1 cellular context compared by ENCODE assay signal in the genomic region with DNA sequence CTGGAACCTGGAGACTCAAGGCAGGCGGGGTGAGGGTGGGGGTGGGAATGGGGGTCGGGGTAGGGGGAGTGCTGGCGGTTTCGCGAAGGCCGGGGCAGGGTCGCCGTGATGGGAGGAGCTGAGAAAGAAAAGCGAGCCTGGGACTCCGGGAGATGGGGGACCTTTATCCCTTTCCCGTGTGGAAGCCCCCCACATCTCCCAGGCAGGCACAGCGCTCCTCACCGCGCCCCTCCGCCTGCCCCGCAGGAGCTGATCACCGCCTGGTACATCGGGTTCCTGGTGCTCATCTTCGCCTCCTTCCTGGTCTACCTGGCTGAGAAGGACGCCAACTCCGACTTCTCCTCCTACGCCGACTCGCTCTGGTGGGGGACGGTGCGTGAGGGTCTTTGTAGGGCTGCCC.
TF ChIP-seq lines count a peak whose summit lies in the region.

No MANE protein-coding gene starts in this region.

TF ChIP-seq in H1, 55 proteins besides CTCF, POLR2A, EP300 and RAD21:
- no peak for TF ChIP-seq TAF1 (IDR thresholded peaks at IDR 0.05; ENCODE audit: low read depth, low read length)
- TF ChIP-seq GABPA (IDR thresholded peaks at IDR 0.05; ENCODE audit: borderline replicate concordance, insufficient read depth, low read length), result no peak
- TF ChIP-seq FOSL1 (IDR thresholded peaks at IDR 0.05; ENCODE audit: insufficient read depth, low read depth, low read length), result no peak
- no peak for TF ChIP-seq KDM4A (IDR thresholded peaks at IDR 0.05; ENCODE audit: low read depth, low read length, severe bottlenecking)
- no peak for TF ChIP-seq EGR1 (IDR thresholded peaks at IDR 0.05; ENCODE audit: borderline replicate concordance, low read depth, low read length)
- no peak for TF ChIP-seq KDM5A (IDR thresholded peaks at IDR 0.05; ENCODE audit: low read length)
- TF ChIP-seq, protein P1, sequence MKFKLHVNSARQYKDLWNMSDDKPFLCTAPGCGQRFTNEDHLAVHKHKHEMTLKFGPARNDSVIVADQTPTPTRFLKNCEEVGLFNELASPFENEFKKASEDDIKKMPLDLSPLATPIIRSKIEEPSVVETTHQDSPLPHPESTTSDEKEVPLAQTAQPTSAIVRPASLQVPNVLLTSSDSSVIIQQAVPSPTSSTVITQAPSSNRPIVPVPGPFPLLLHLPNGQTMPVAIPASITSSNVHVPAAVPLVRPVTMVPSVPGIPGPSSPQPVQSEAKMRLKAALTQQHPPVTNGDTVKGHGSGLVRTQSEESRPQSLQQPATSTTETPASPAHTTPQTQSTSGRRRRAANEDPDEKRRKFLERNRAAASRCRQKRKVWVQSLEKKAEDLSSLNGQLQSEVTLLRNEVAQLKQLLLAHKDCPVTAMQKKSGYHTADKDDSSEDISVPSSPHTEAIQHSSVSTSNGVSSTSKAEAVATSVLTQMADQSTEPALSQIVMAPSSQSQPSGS (IDR thresholded peaks at IDR 0.05; ENCODE audit: low read length), result no peak
- TF ChIP-seq RBBP5 (IDR thresholded peaks at IDR 0.05; ENCODE audit: borderline replicate concordance, low read depth, low read length), result no peak
- TF ChIP-seq RNF2 (IDR thresholded peaks at IDR 0.05; ENCODE audit: borderline replicate concordance, low read depth, low read length, missing control alignments, poor library complexity, severe bottlenecking), result no peak
- TF ChIP-seq SP1 (IDR thresholded peaks at IDR 0.05; ENCODE audit: low read depth, low read length), result no peak
- no peak for TF ChIP-seq SIN3A (conservative IDR thresholded peaks at IDR 0.05 in 1 of 2, IDR thresholded peaks at IDR 0.05 in 1 of 2; ENCODE audit: low read depth in 1 of 2, low read length in 2 of 2)
- TF ChIP-seq, protein P2, sequence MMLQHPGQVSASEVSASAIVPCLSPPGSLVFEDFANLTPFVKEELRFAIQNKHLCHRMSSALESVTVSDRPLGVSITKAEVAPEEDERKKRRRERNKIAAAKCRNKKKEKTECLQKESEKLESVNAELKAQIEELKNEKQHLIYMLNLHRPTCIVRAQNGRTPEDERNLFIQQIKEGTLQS (IDR thresholded peaks at IDR 0.05; ENCODE audit: insufficient read depth, low read depth, low read length), result no peak
